Comparison of ENCODE assay signal across 8 cellular contexts in the genomic region with DNA sequence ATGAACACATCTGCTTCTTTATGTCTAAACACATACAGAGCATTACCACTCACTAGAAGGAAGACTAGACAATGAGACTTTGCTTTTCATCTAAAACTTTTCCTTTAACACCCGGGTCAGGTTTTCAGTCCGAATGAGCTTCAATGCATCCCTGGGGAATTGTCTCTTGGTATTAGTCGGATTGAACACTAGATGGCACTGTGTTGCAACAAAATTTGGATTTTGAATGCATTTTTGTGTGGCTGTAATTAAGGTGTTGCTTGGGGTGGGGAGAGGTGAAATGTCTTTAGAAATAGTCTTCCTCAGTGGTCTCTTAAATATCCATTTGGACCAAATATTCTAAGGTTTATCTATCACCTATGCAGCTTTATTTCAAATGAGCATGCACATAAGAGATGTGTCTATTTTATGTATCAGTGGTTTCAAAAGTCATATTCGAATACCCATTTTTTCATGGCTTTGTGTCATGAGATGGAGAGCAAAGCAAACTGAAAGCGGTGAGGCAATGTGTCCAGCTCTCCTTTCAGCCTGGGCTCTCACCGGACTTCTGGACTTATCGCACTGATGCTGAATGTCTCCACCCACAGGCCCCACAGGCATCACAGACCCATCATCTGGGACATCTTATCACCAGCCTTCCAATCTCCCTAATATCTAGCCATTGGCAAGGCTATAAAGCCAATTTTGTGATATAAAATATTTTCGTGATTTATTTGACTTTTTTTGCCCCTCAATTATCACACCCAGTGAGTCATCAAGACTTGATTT.
DNase-seq lines count a peak whose midpoint lies in the region; ATAC-seq and TF ChIP-seq lines count a peak whose summit lies in the region.

No MANE protein-coding gene starts in this region.

- peak overlapping the region; percentile 17; the same call in 1 of the 2 replicates for H3K4me3 ChIP-seq in SK-N-MC

- DNase-seq in AG09319 (ENCODE audit: extremely low read depth, low read depth), result peak; percentile 16
- peak; percentile 23 for DNase-seq in NCI-H1436 treated with DMSO at 0.1 percent for 48 hours (lab: John Stamatoyannopoulos, UW)
- DNase-seq in SK-N-MC (ENCODE audit: low read depth, low spot score), result peak; percentile 72
- DNase-seq in effector CD8-positive, alpha-beta T cell (lab: John Stamatoyannopoulos, UW), result peak; percentile 4
- DNase-seq in mesothelial cell of epicardium (ENCODE audit: low spot score in 2 of 2, unreplicated experiment in 2 of 2), result no peak

- H3K9ac ChIP-seq in SK-N-MC (ENCODE audit: insufficient read length), result no peak overlapping the region

- H3K27me3 Mint-ChIP-seq in mesothelial cell of epicardium (ENCODE audit: low read depth), result peaks cover 16% of the 10 kb centered on the region

- peaks cover under 1% of the 10 kb centered on the region; the same call in 1 of the 2 replicates for H3K9me3 ChIP-seq in SK-N-MC (ENCODE audit: low read depth, low read length)

- no peak overlapping the region for H3K27ac Mint-ChIP-seq in mesothelial cell of epicardium

- ATAC-seq in HG02763 (IDR thresholded peaks at IDR 0.05; ENCODE audit: unreplicated experiment) (no peak), GM18502 (IDR thresholded peaks at IDR 0.05; ENCODE audit: poor library complexity, unreplicated experiment) (no peak)

- H3K36me3 Mint-ChIP-seq in mesothelial cell of epicardium, result no peaks in the 10 kb centered on the region

- H3K27ac ChIP-seq in SK-N-MC, result peak overlapping the region; percentile 59

- TF ChIP-seq CTCF in AG09319 (IDR thresholded peaks at IDR 0.05; ENCODE audit: low read depth, low read length) (peak; percentile 62), GM12874 (IDR thresholded peaks at IDR 0.05; ENCODE audit: insufficient read depth, low read depth, low read length) (peak; percentile 42; the same call in 1 of the 2 replicates), mesothelial cell of epicardium (IDR thresholded peaks at IDR 0.05; ENCODE audit: unreplicated experiment) (peak; percentile 87)

- peaks cover 15% of the 10 kb centered on the region for H3K4me1 Mint-ChIP-seq in mesothelial cell of epicardium

- peaks cover 1% of the 10 kb centered on the region for H3K9me3 Mint-ChIP-seq in mesothelial cell of epicardium

- H3K36me3 ChIP-seq in SK-N-MC (ENCODE audit: insufficient read depth, low read length), result no peaks in the 10 kb centered on the region

- H3K4me3 Mint-ChIP-seq in mesothelial cell of epicardium, result no peak overlapping the region

Comparison
In these comparisons a context has a peak if more than half of its experiments do, and no peak if none do; other contexts are left out.
1. DNase-seq: peak in AG09319 (single experiment), NCI-H1436 treated with DMSO at 0.1 percent for 48 hours (single experiment), SK-N-MC (single experiment) and effector CD8-positive, alpha-beta T cell (single experiment); none in mesothelial cell of epicardium (0 of 2).
2. Peak in every context shown above with its lines, with median percentiles within 50 percentile points of each other: CTCF ChIP-seq.